ENCODE assay signal across 7 cellular contexts in genomic region chr16:57998992-57999365, GRCh38. TPM values are rescaled to one million over a fixed set of nuclear protein-coding genes. Genes with fewer than 3 reads are reported as not detected.
DNase-seq lines count a peak whose midpoint lies in the region; TF ChIP-seq lines count a peak whose summit lies in the region.

No MANE protein-coding gene starts in this region.

- H3K36me3 ChIP-seq in HAP-1 (replicated peaks), result peaks cover 8% of the 10 kb centered on the region
- no peaks in the 10 kb centered on the region for H3K36me3 ChIP-seq in SU-DHL-6 (ENCODE audit: low read length)
- H3K36me3 ChIP-seq in esophagus squamous epithelium, result peaks cover 13 to 47% (median 20%) of the 10 kb centered on the region in 3 donors

- H3K79me2 ChIP-seq in SU-DHL-6 (ENCODE audit: insufficient read depth, low read length), result no peaks in the 10 kb centered on the region

- WGBS in esophagus squamous epithelium, 2 donors, result 29 to 67% methylated on average over 1 of the region's 3 CpGs

- H3K4me2 ChIP-seq in SU-DHL-6 (ENCODE audit: low read depth, low read length, poor library complexity, severe bottlenecking), result peak overlapping the region; percentile 95

- H3K4me3 ChIP-seq in HAP-1 (peak overlapping the region; percentile 42), SU-DHL-6 (ENCODE audit: insufficient read depth, low read length, poor library complexity, severe bottlenecking) (no peak overlapping the region), esophagus squamous epithelium (peak overlapping the region in 1 of 4 donors; percentile 91), retinal pigment epithelial cell (ENCODE audit: low read length) (peak overlapping the region; percentile 53)

- no peak for TF ChIP-seq POLR2A in esophagus squamous epithelium (IDR thresholded peaks at IDR 0.05)

- peak overlapping the region; percentile 83; the same call in 1 of the 2 replicates for H3K9ac ChIP-seq in SU-DHL-6 (ENCODE audit: low read length)

- H3K27ac ChIP-seq in SU-DHL-6 (ENCODE audit: low read depth, low read length) (no peak overlapping the region), esophagus squamous epithelium (peak overlapping the region in 3 of 4 donors; percentile 90 to 96 (median 94))

- H3K9me2 ChIP-seq in SU-DHL-6 (replicated peaks; ENCODE audit: insufficient read depth, low read length), result no peaks in the 10 kb centered on the region

- H3K9me3 ChIP-seq in HAP-1 (no peaks in the 10 kb centered on the region; the same call in 1 of the 2 replicates), SU-DHL-6 (ENCODE audit: insufficient read depth, low read length) (no peaks in the 10 kb centered on the region), esophagus squamous epithelium (no peaks in the 10 kb centered on the region)

- H3K27me3 ChIP-seq in HAP-1 (ENCODE audit: low read depth) (no peaks in the 10 kb centered on the region; the same call in 1 of the 2 replicates), SU-DHL-6 (ENCODE audit: low read length) (no peaks in the 10 kb centered on the region), esophagus squamous epithelium (no peaks in the 10 kb centered on the region)

- peaks cover 10% of the 10 kb centered on the region for H3F3A ChIP-seq in SU-DHL-6 (ENCODE audit: insufficient read depth)

- in situ Hi-C loops in HAP-1 (cut with MboI; ENCODE audit: low sequenced_read_pairs), result no loop called here

- H3K4me1 ChIP-seq in HAP-1 (peaks cover 5% of the 10 kb centered on the region; the same call in 1 of the 2 replicates), esophagus squamous epithelium (peaks cover 17 to 58% (median 28%) of the 10 kb centered on the region in 3 donors)

- intact Hi-C loops in esophagus squamous epithelium (cut with DNase I), result no loop called here

- DNase-seq in HAP-1 (ENCODE audit: low spot score in 2 of 2) (no peak), esophagus squamous epithelium (lab: John Stamatoyannopoulos, UW) (no peak), retinal pigment epithelial cell (ENCODE audit: low read depth) (no peak), NCI-H1417 treated with DMSO at 0.1 percent for 48 hours (lab: John Stamatoyannopoulos, UW) (no peak), SHP77 treated with DMSO at 0.1 percent for 48 hours (lab: John Stamatoyannopoulos, UW) (no peak), germinal center (ENCODE audit: low spot score) (no peak)

- no peaks in the 10 kb centered on the region for H4K20me1 ChIP-seq in SU-DHL-6 (ENCODE audit: low read depth, low read length)

- no peak for TF ChIP-seq CTCF in SU-DHL-6 (IDR thresholded peaks at IDR 0.05; ENCODE audit: insufficient read depth, low read length, poor library complexity, severe bottlenecking)
- TF ChIP-seq CTCF in esophagus squamous epithelium (IDR thresholded peaks at IDR 0.05), result no peak
- no peak for TF ChIP-seq CTCF in retinal pigment epithelial cell (conservative IDR thresholded peaks at IDR 0.05; ENCODE audit: low read depth, low read length)

- no peak overlapping the region for H2AFZ ChIP-seq in SU-DHL-6 (ENCODE audit: low read depth, low read length, severe bottlenecking)

RNA-seq across cellular contexts. Expression of gene ZNF319, which starts 1.5 kb away (rescaled TPM):
- total RNA-seq in esophagus squamous epithelium, result 1 to 10 TPM; 1.5 to 5.1 (median 2.6) TPM

RNA-seq across cellular contexts. Expression of gene USB1, which starts 2.2 kb away (rescaled TPM):
- total RNA-seq in esophagus squamous epithelium, result 10 to 100 TPM; 11.2 to 23.9 (median 18.6) TPM

RNA-seq across cellular contexts. Expression of gene MMP15, which starts 26.6 kb away (rescaled TPM):
- 1 to 10 TPM; 2.9 to 6.5 (median 4.5) TPM for total RNA-seq in esophagus squamous epithelium

RNA-seq across cellular contexts. Expression of gene CNGB1, which starts 28.1 kb away (rescaled TPM):
- under 1 TPM in 1 of 4 donors, not detected in 3; 0.04 TPM for total RNA-seq in esophagus squamous epithelium
